Comparison of ENCODE assay signal across 18 cellular contexts in the genomic region with DNA sequence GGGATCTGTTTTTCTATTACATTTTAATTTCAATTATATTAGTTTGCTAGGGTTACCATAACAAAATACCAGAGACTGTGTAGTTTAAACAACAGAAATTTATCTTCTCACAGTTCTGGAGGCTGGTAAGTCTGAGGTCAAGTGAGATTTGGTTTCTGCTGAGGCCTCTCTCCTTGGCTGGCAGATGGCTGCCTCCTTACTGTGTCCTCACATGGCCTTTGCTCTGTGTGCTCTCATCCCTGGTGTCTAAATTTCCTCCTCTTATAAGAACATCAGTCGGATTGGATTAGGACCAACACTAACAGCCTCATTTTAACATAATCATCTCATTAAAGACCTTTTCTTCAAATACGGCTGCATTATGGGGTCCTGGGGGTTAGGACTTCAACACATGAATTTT.
DNase-seq lines count a peak whose midpoint lies in the region.
"Had no signal": no experiment of that assay in that cellular context is flagged by ENCODE, and none has a peak within 500 bp of the region (broad histone marks: within the 10 kb centered on the region; RNA-seq: fewer than 3 reads in every experiment).

No MANE protein-coding gene starts in this region.

- H3K27me3 Mint-ChIP-seq in activated T-cell treated with anti-CD3 and anti-CD28 coated beads, Interleukin-2, amount 50 U/mL, for 24 hours = no peaks in the 10 kb centered on the region

- no peak overlapping the region for H3K27ac ChIP-seq in mesendoderm (ENCODE audit: low read depth, low read length)

- no peak overlapping the region for H3K56ac ChIP-seq in mesendoderm (ENCODE audit: low read length)

- H3K4me3 ChIP-seq in mesendoderm (ENCODE audit: low read length) = no peak overlapping the region
- H3K4me3 ChIP-seq: HAP-1 had no signal

- H2BK15ac ChIP-seq in mesendoderm (replicated peaks; ENCODE audit: low read depth) = no peak overlapping the region

- no peaks in the 10 kb centered on the region for H3K36me3 ChIP-seq in mesendoderm (ENCODE audit: control insufficient read depth, insufficient read depth, low read length)
- H3K36me3 ChIP-seq: HAP-1 had no signal

- H2BK5ac ChIP-seq in mesendoderm (ENCODE audit: low read length) = no peak overlapping the region

- H3K4me3 Mint-ChIP-seq in activated T-cell treated with anti-CD3 and anti-CD28 coated beads, Interleukin-2, amount 50 U/mL, for 24 hours = no peak overlapping the region
- H3K4me3 Mint-ChIP-seq: CD8-positive, alpha-beta T cell; T-helper 1 cell treated with Interleukin-12 subunit alpha and Interleukin-12 subunit beta and Interleukin-4 antibody, amounts not matched to agents 30 μg/mL and 1 μg/mL, for 36 hours had no signal

- DNase-seq in NCI-H1436 treated with DMSO at 0.1 percent for 48 hours (lab: John Stamatoyannopoulos, UW) (peak; percentile 51), NCI-H1436 (lab: John Stamatoyannopoulos, UW) (no peak), NCI-H2171 (lab: John Stamatoyannopoulos, UW) (peak; percentile 53), NCI-H82 treated with DMSO at 0.1 percent for 48 hours (lab: John Stamatoyannopoulos, UW; ENCODE audit: unreplicated experiment) (peak; percentile 97), NCI-H1930 (lab: John Stamatoyannopoulos, UW) (no peak), HuH-7.5 (ENCODE audit: low spot score) (no peak), mesendoderm (no peak)
- DNase-seq in activated T-cell treated with anti-CD3 and anti-CD28 coated beads, Interleukin-2, amount 50 U/mL, for 24 hours = no peak
- DNase-seq: 8988T; CD8-positive, alpha-beta T cell; IMR-90; Kasumi-1; MM.1S; NCI-H1105 treated with DMSO at 0.1 percent for 48 hours; NCI-H2029 treated with DMSO at 0.1 percent for 48 hours; SHP77 treated with DMSO at 0.1 percent for 48 hours had no signal

- no peaks in the 10 kb centered on the region for H3K79me1 ChIP-seq in mesendoderm (ENCODE audit: low read length)

- no peaks in the 10 kb centered on the region for H3K36me3 Mint-ChIP-seq in activated T-cell treated with anti-CD3 and anti-CD28 coated beads, Interleukin-2, amount 50 U/mL, for 24 hours (ENCODE audit: low read depth)
- H3K36me3 Mint-ChIP-seq: CD8-positive, alpha-beta T cell had no signal

- H3K4me2 ChIP-seq in mesendoderm (ENCODE audit: low read length) = no peak overlapping the region

- H4K8ac ChIP-seq in mesendoderm (ENCODE audit: low read depth, low read length) = no peak overlapping the region

- no peaks in the 10 kb centered on the region for H3K4me1 ChIP-seq in mesendoderm (ENCODE audit: control insufficient read depth, low read depth, low read length)
- H3K4me1 ChIP-seq: HAP-1 had no signal

- no peaks in the 10 kb centered on the region for H3K4me1 Mint-ChIP-seq in activated T-cell treated with anti-CD3 and anti-CD28 coated beads, Interleukin-2, amount 50 U/mL, for 24 hours (ENCODE audit: low read depth)

- H3K9me3 Mint-ChIP-seq in activated T-cell treated with anti-CD3 and anti-CD28 coated beads, Interleukin-2, amount 50 U/mL, for 24 hours = no peaks in the 10 kb centered on the region
- H3K9me3 Mint-ChIP-seq: CD8-positive, alpha-beta T cell; T-helper 1 cell treated with Interleukin-12 subunit alpha and Interleukin-12 subunit beta and Interleukin-4 antibody, amounts not matched to agents 30 μg/mL and 1 μg/mL, for 36 hours had no signal

- WGBS in mesendoderm (ENCODE audit: extremely low coverage, insufficient coverage, low lambda C conversion rate) = no CpG with 5 or more reads among the region's 2 CpGs

- no peaks in the 10 kb centered on the region for H3K27me3 ChIP-seq in mesendoderm (ENCODE audit: insufficient read depth, low read length, poor library complexity)

- no peak overlapping the region for H2AK5ac ChIP-seq in mesendoderm (ENCODE audit: low read length)

- no peak overlapping the region for H4K5ac ChIP-seq in mesendoderm (ENCODE audit: low read length)

- no peak overlapping the region for H3K9ac ChIP-seq in mesendoderm (ENCODE audit: low read length)

- H3K18ac ChIP-seq in mesendoderm (ENCODE audit: low read length) = no peak overlapping the region

- no peak overlapping the region for H3K4ac ChIP-seq in mesendoderm (ENCODE audit: low read depth, low read length)

- no peak overlapping the region for H3K27ac Mint-ChIP-seq in activated T-cell treated with anti-CD3 and anti-CD28 coated beads, Interleukin-2, amount 50 U/mL, for 24 hours
- H3K27ac Mint-ChIP-seq: CD8-positive, alpha-beta T cell; T-helper 1 cell treated with Interleukin-12 subunit alpha and Interleukin-12 subunit beta and Interleukin-4 antibody, amounts not matched to agents 30 μg/mL and 1 μg/mL, for 36 hours had no signal

- H3K23ac ChIP-seq in mesendoderm (ENCODE audit: low read length) = no peak overlapping the region

- H2BK120ac ChIP-seq in mesendoderm (ENCODE audit: low read depth, low read length) = no peak overlapping the region

- H3K79me2 ChIP-seq in mesendoderm (ENCODE audit: control insufficient read depth, insufficient read depth, low read length) = no peaks in the 10 kb centered on the region

Comparison
In these comparisons a context has a peak if more than half of its experiments do, and no peak if none do; other contexts are left out.
1. DNase-seq: peak in NCI-H1436 treated with DMSO at 0.1 percent for 48 hours (single experiment), NCI-H2171 (single experiment) and NCI-H82 treated with DMSO at 0.1 percent for 48 hours (single experiment); none in NCI-H1436 (single experiment), activated T-cell treated with anti-CD3 and anti-CD28 coated beads, Interleukin-2, amount 50 U/mL, for 24 hours (single experiment), NCI-H1930 (0 of 2), HuH-7.5 (single experiment) and mesendoderm (single experiment).